Comparison of ENCODE assay signal across 8 cellular contexts in genomic region chr5:42992035-42992570, GRCh38. TPM values are rescaled to one million over a fixed set of nuclear protein-coding genes. Genes with fewer than 3 reads are reported as not detected.
DNase-seq lines count a peak whose midpoint lies in the region; ATAC-seq, FAIRE-seq and TF ChIP-seq lines count a peak whose summit lies in the region.

No MANE protein-coding gene starts in this region.

- H3K4me2 ChIP-seq in Loucy (ENCODE audit: low read depth, low read length, poor library complexity, severe bottlenecking) (peak overlapping the region; percentile 92), GM12878 (ENCODE audit: control insufficient read depth, insufficient read depth) (peak overlapping the region; percentile 94)

- in situ Hi-C loops in GM12878 (cut with MboI), result loop anchor here (5.0 kb wide), 1 partner anchor 40 kb away; no protein-coding TSS in a partner anchor

- H3K4me1 ChIP-seq in Loucy (ENCODE audit: insufficient read depth, low read length, poor library complexity, severe bottlenecking) (peaks cover 36% of the 10 kb centered on the region), GM12878 (ENCODE audit: control insufficient read depth, insufficient read depth, low read length) (peaks cover 12% of the 10 kb centered on the region)

- peak in 1 of 2 experiments; percentile 21; a peak in 1 of 4 replicates for TF ChIP-seq EP300 in GM12878 (IDR thresholded peaks at IDR 0.05; ENCODE audit: borderline replicate concordance in 1 of 2, control insufficient read depth in 1 of 2, low read depth in 2 of 2, low read length in 2 of 2)

- H3K9ac ChIP-seq in Loucy (ENCODE audit: low read depth, low read length, poor library complexity, severe bottlenecking) (peak overlapping the region; percentile 99), GM12878 (ENCODE audit: control insufficient read depth, insufficient read depth, low read length) (peak overlapping the region; percentile 85)

- SMC1A ChIA-PET in GM12878 (lab: Charles Lee; ENCODE audit: uncharacterized antibody, unreplicated experiment), result interaction anchor here (0.6 to 4.2 kb wide), 10 partner anchors 17 to 492 kb away, joined by 3 to 47 read pairs (median 6); partner anchors contain the start of genes ANXA2R and TMEM267

- BruUV-seq in GM12878 (replicated peaks; lab: Mats Ljungman, UMichigan), result no TSS peak

- RAD21 ChIA-PET in GM12878 (lab: Charles Lee; ENCODE audit: unreplicated experiment), result interaction anchor here (0.9 to 7.7 kb wide), 10 partner anchors 16 to 321 kb away, joined by 3 to 78 read pairs (median 19); partner anchors contain the start of genes ANXA2R and HMGCS1

- TF ChIP-seq CTCF in Loucy (conservative IDR thresholded peaks at IDR 0.05; ENCODE audit: low read length) (no peak), GM12878 (IDR thresholded peaks at IDR 0.05 in 2 of 3, conservative IDR thresholded peaks at IDR 0.05 in 1 of 3; ENCODE audit: control insufficient read depth in 2 of 3, extremely low read depth in 1 of 3, insufficient read depth in 1 of 3, low read depth in 3 of 3, low read length in 3 of 3) (no peak)

- 0 out of 2 replicates have a peak overlapping the region, but pooled peaks have one; percentile 16 for H2AFZ ChIP-seq in Loucy (ENCODE audit: low read length)
- H2AFZ ChIP-seq in GM12878 (ENCODE audit: control insufficient read depth, low read depth, low read length), result peak overlapping the region; percentile 80

- POLR2A ChIA-PET in GM12878 (lab: Charles Lee), result interaction anchor here (0.5 to 5.1 kb wide), 8 partner anchors 16 to 321 kb away, joined by 3 to 62 read pairs (median 6); partner anchors contain the start of gene HMGCS1

- peaks cover 22% of the 10 kb centered on the region; the same call in 1 of the 2 replicates for H3F3A ChIP-seq in Loucy (ENCODE audit: low read depth)

- DNase-seq in GF-D8 (lab: John Stamatoyannopoulos, UW), result peak; percentile 96
- DNase-seq in H4 (ENCODE audit: low spot score), result peak; percentile 89
- peak; percentile 48 for DNase-seq in T-helper 22 cell (ENCODE audit: low read depth)
- DNase-seq in GM12878 (ENCODE audit: low read depth, low spot score), result no peak
- DNase-seq in iris pigment epithelial cell (ENCODE audit: low read depth), result peak; percentile 90
- peak; percentile 48 to 56 for DNase-seq in stimulated activated CD4-positive, alpha-beta T cell treated with anti-CD3 and anti-CD28 coated beads, Interleukin-12 subunit alpha, Interleukin-12 subunit beta, amount 100 ng/mL, for 24 hours (ENCODE audit: low read depth in 2 of 2)
- DNase-seq in COLO829 (ENCODE audit: low spot score), result no peak

- no peaks in the 10 kb centered on the region for H3K36me3 ChIP-seq in Loucy (ENCODE audit: insufficient read depth, low read length)
- no peaks in the 10 kb centered on the region for H3K36me3 ChIP-seq in GM12878 (ENCODE audit: control insufficient read depth in 2 of 2, insufficient read depth in 2 of 2, low read length in 1 of 2)

- intact Hi-C loops in GM12878 (cut with micrococcal nuclease; ENCODE audit: unreplicated experiment), result loop anchor here (2.0 to 10.0 kb wide), 4 partner anchors 129 to 563 kb away; partner anchors contain the start of genes HMGCS1, PAIP1, TMEM267 and ZNF131

- H3K27ac ChIP-seq in GM12878 (ENCODE audit: control insufficient read depth, insufficient read depth), result peak overlapping the region; percentile 94

- 1% methylated on average over 43 of the region's 43 CpGs for WGBS in GM12878 (ENCODE audit: insufficient coverage, insufficient replicate concordance, low lambda C conversion rate, missing lambda C conversion rate)

- H4K20me1 ChIP-seq in Loucy (ENCODE audit: insufficient read depth, low read length, poor library complexity, severe bottlenecking), result no peaks in the 10 kb centered on the region
- no peaks in the 10 kb centered on the region for H4K20me1 ChIP-seq in GM12878 (ENCODE audit: control insufficient read depth, insufficient read depth)

- peak overlapping the region; percentile 87 for H3K4me3 ChIP-seq in Loucy (ENCODE audit: low read length, poor library complexity, severe bottlenecking)
- peak overlapping the region; percentile 64 for H3K4me3 ChIP-seq in GM12878

- CTCF ChIA-PET in GM12878 (lab: Yijun Ruan, JAX), result interaction anchor here (0.6 to 4.4 kb wide), 13 partner anchors 16 to 492 kb away, joined by 3 to 70 read pairs (median 4); partner anchors contain the start of gene TMEM267

- no peak for TF ChIP-seq RAD21 in GM12878 (IDR thresholded peaks at IDR 0.05; ENCODE audit: insufficient read depth, low read depth, low read length)

- TF ChIP-seq POLR2A in GM12878 (IDR thresholded peaks at IDR 0.05; ENCODE audit: low read depth, low read length), result peak; percentile 84

- no peaks in the 10 kb centered on the region; the same call in 1 of the 2 replicates for H3K9me3 ChIP-seq in Loucy (ENCODE audit: insufficient read depth, low read depth, low read length)
- H3K9me3 ChIP-seq in GM12878 (replicated peaks; ENCODE audit: control insufficient read depth, insufficient read depth, low read length), result no peaks in the 10 kb centered on the region

- ATAC-seq in GM12878, result peak; percentile 73

- H3K79me2 ChIP-seq in Loucy (ENCODE audit: insufficient read depth, low read length) (peaks cover 82% of the 10 kb centered on the region), GM12878 (ENCODE audit: control insufficient read depth, insufficient read depth, low read length) (peaks cover 4% of the 10 kb centered on the region)

- H3K27me3 ChIP-seq in Loucy (ENCODE audit: insufficient read depth, low read length, poor library complexity, severe bottlenecking), result no peaks in the 10 kb centered on the region
- H3K27me3 ChIP-seq in GM12878 (replicated peaks in 1 of 2; ENCODE audit: control insufficient read depth in 2 of 2, insufficient read depth in 2 of 2, low read length in 1 of 2), result no peaks in the 10 kb centered on the region

- FAIRE-seq in GM12878 (lab: Jason Lieb, UNC), result no peak

- no peaks in the 10 kb centered on the region for H3K9me2 ChIP-seq in Loucy (replicated peaks; ENCODE audit: low read depth, low read length)

TF ChIP-seq in GM12878, 131 proteins besides CTCF, POLR2A, EP300 and RAD21 (continues in another document):
- TF ChIP-seq NBN (IDR thresholded peaks at IDR 0.05) (peak; percentile 94), SMARCA5 (IDR thresholded peaks at IDR 0.05) (no peak; the same call in 1 of the 2 replicates), ZNF384 (IDR thresholded peaks at IDR 0.05; ENCODE audit: borderline replicate concordance, low read depth, low read length) (no peak), FOXK2 (IDR thresholded peaks at IDR 0.05) (no peak), STAT3 (IDR thresholded peaks at IDR 0.05; ENCODE audit: low read depth, low read length) (no peak), POLR2AphosphoS2 (IDR thresholded peaks at IDR 0.05; ENCODE audit: low read depth, low read length) (peak; percentile 41; the same call in 1 of the 2 replicates), ZBTB11 (CRISPR knock-in tag; IDR thresholded peaks at IDR 0.05) (no peak), KDM1A (IDR thresholded peaks at IDR 0.05; ENCODE audit: borderline replicate concordance) (no peak), SREBF1 (IDR thresholded peaks at IDR 0.05; ENCODE audit: low read length) (no peak)

RNA-seq across cellular contexts. Expression of gene ANXA2R, which starts 48.0 kb away (rescaled TPM):
- 4.5 TPM in 2 replicates for total RNA-seq in H4 (2014; rRNA removed; shearing (Covaris generic))
- 5.8 and 9.3 TPM in 2 replicates for total RNA-seq in GM12878 (2013; cell fraction: nucleolus; rRNA removed)
- total RNA-seq in GM12878 (2014; rRNA removed) (4.3 and 4.7 TPM in 2 replicates), GM12878 (2014; rRNA removed; fragmentation: Illumina TruSeq; extraction: Trizol) (4.2 and 5.1 TPM in 2 replicates), GM12878 (2021) (4.4 and 5.2 TPM in 2 replicates)
- 1.4 TPM for polyA plus RNA-seq in GM12878 (2011; ENCODE audit: low read depth)
- polyA plus RNA-seq in GM12878 (2011; rRNA removed) (1.8 and 2.3 TPM in 2 replicates), GM12878 (2014; fragmentation: Illumina TruSeq; extraction: Trizol) (3.6 and 3.7 TPM in 2 replicates), GM12878 (2014; fragmentation: Nextera tagmentation; extraction: Ambion mirVana) (1 to 10 TPM; 3.2 to 4.5 TPM), GM12878 (2014; rRNA removed) (6.8 and 7.8 TPM in 2 replicates), GM12878 (2016; fragmentation: Nextera tagmentation; extraction: Ambion mirVana) (1 to 10 TPM; 6.4 to 6.7 TPM)
- 1.6 and 2.1 TPM in 2 replicates for polyA plus RNA-seq in GM12878 (2011; cell fraction: cytosol; rRNA removed)
- 4.3 and 4.7 TPM in 2 replicates for polyA plus RNA-seq in GM12878 (2011; cell fraction: nucleus; rRNA removed)
- polyA plus RNA-seq in GM12878 (2012), result 2.2 and 2.4 TPM in 2 replicates
- polyA minus RNA-seq in GM12878 (2011; rRNA and poly(A)+ RNA removed), result 3.0 and 4.7 TPM in 2 replicates
- polyA minus RNA-seq in GM12878 (2011; cell fraction: cytosol; rRNA and poly(A)+ RNA removed), result 0.62 TPM in 1 of 2 replicates, not detected in the other
- 7.4 and 18.5 TPM in 2 replicates for polyA minus RNA-seq in GM12878 (2011; cell fraction: nucleus; rRNA and poly(A)+ RNA removed)

Comparison
In these comparisons a context has a peak if more than half of its experiments do, and no peak if none do; other contexts are left out.
1. DNase-seq: peak in GF-D8 (single experiment), H4 (single experiment), T-helper 22 cell (single experiment), iris pigment epithelial cell (single experiment) and stimulated activated CD4-positive, alpha-beta T cell treated with anti-CD3 and anti-CD28 coated beads, Interleukin-12 subunit alpha, Interleukin-12 subunit beta, amount 100 ng/mL, for 24 hours (2 of 2); none in GM12878 (single experiment) and COLO829 (single experiment).